Comparison of ENCODE assay signal across 4 cellular contexts in genomic region chr16:2472885-2473284, GRCh38.
TF ChIP-seq lines count a peak whose summit lies in the region.

No MANE protein-coding gene starts in this region.

TF ChIP-seq in SK-N-SH, 30 proteins besides CTCF, POLR2A, EP300 and RAD21:
- TF ChIP-seq ZBTB33 (IDR thresholded peaks at IDR 0.05; ENCODE audit: borderline replicate concordance, low read depth) (no peak), GATA2 (CRISPR knock-in tag; IDR thresholded peaks at IDR 0.05) (no peak), CHD2 (IDR thresholded peaks at IDR 0.05; ENCODE audit: low read length, partially characterized antibody) (no peak), MAX (IDR thresholded peaks at IDR 0.05; ENCODE audit: low read depth) (no peak), TEAD4 (IDR thresholded peaks at IDR 0.05; ENCODE audit: borderline replicate concordance, insufficient read depth) (no peak), SIN3A (IDR thresholded peaks at IDR 0.05; ENCODE audit: borderline replicate concordance, low read depth, low read length) (no peak), TCF12 (IDR thresholded peaks at IDR 0.05) (no peak), GABPA (IDR thresholded peaks at IDR 0.05; ENCODE audit: low read depth) (no peak), FOXJ3 (CRISPR knock-in tag; IDR thresholded peaks at IDR 0.05) (no peak), NRF1 (IDR thresholded peaks at IDR 0.05; ENCODE audit: low read depth, low read length) (no peak)

TF ChIP-seq in SK-N-SH treated with all-trans-retinoic acid at 6 μM for 48 hours, 23 proteins besides CTCF, POLR2A, EP300 and RAD21:
- no peak for TF ChIP-seq ESRRG (CRISPR knock-in tag; IDR thresholded peaks at IDR 0.05)
- TF ChIP-seq ZNF8 (CRISPR knock-in tag; IDR thresholded peaks at IDR 0.05), result no peak
- TF ChIP-seq CSRNP3 (CRISPR knock-in tag; IDR thresholded peaks at IDR 0.05), result no peak
- no peak for TF ChIP-seq POU6F1 (CRISPR knock-in tag; IDR thresholded peaks at IDR 0.05; ENCODE audit: borderline replicate concordance, low read depth)
- TF ChIP-seq OSR1 (CRISPR knock-in tag; IDR thresholded peaks at IDR 0.05), result no peak

TF ChIP-seq in IMR-90, 13 proteins besides CTCF, POLR2A, EP300 and RAD21:
- TF ChIP-seq BHLHE40 (IDR thresholded peaks at IDR 0.05; ENCODE audit: low read depth, low read length) (no peak), ELK1 (IDR thresholded peaks at IDR 0.05; ENCODE audit: borderline replicate concordance, low read depth, low read length) (no peak), SMC3 (IDR thresholded peaks at IDR 0.05; ENCODE audit: low read depth, low read length) (no peak), USF2 (IDR thresholded peaks at IDR 0.05; ENCODE audit: low read depth, low read length) (no peak)

TF ChIP-seq in neural cell, 6 proteins besides CTCF, POLR2A, EP300 and RAD21:
- TF ChIP-seq POLR2AphosphoS5 (IDR thresholded peaks at IDR 0.05) (no peak), MXI1 (conservative IDR thresholded peaks at IDR 0.05; ENCODE audit: poor library complexity, severe bottlenecking) (no peak), EZH2 (IDR thresholded peaks at IDR 0.05; ENCODE audit: borderline replicate concordance, insufficient read depth, low read length, poor library complexity, severe bottlenecking) (no peak), REST (IDR thresholded peaks at IDR 0.05; ENCODE audit: borderline replicate concordance) (no peak), SMC3 (conservative IDR thresholded peaks at IDR 0.05; ENCODE audit: poor library complexity) (no peak), TAF1 (IDR thresholded peaks at IDR 0.05; ENCODE audit: low read depth) (no peak)
